20 cellular contexts compared by ENCODE assay signal in genomic region chr3:128218858-128219257, GRCh38.
DNase-seq lines count a peak whose midpoint lies in the region; ATAC-seq and TF ChIP-seq lines count a peak whose summit lies in the region.
"Had no signal": no experiment of that assay in that cellular context is flagged by ENCODE, and none has a peak within 500 bp of the region (broad histone marks: within the 10 kb centered on the region; RNA-seq: fewer than 3 reads in every experiment).

No MANE protein-coding gene starts in this region.

- H3K4me1 ChIP-seq in cardiac muscle cell (ENCODE audit: low read depth) (peaks cover 19% of the 10 kb centered on the region), left ventricle myocardium inferior (peaks cover 21% of the 10 kb centered on the region)

- H3K4me1 Mint-ChIP-seq in nephron: peaks cover 52% of the 10 kb centered on the region

- H3K36me3 ChIP-seq in cardiac muscle cell (no peaks in the 10 kb centered on the region), left ventricle myocardium inferior (peaks cover 7% of the 10 kb centered on the region)
- H3K36me3 ChIP-seq: MG63 had no signal

- no peak for DNase-seq in cardiac muscle cell (ENCODE audit: low read depth in 1 of 2, low spot score in 1 of 2)
- DNase-seq in left ventricle myocardium inferior: no peak
- DNase-seq in ecto neural progenitor cell (ENCODE audit: low spot score): peak; percentile 40
- no peak for DNase-seq in OCI-M1 (lab: John Stamatoyannopoulos, UW)
- DNase-seq: DMS153, DND-41, GM23248, H7, KBM-7, MG63, NCI-H526 treated with DMSO at 0.1 percent for 48 hours, SHP77 had no signal

- peaks cover 2% of the 10 kb centered on the region for H3K9me3 Mint-ChIP-seq in nephron

- H3K27ac Mint-ChIP-seq in nephron: peak overlapping the region; percentile 92 to 96 (median 94)
- H3K27ac Mint-ChIP-seq: B cell had no signal

- no peaks in the 10 kb centered on the region for H3K9me3 ChIP-seq in cardiac muscle cell (ENCODE audit: low read depth)
- peaks cover 17% of the 10 kb centered on the region for H3K9me3 ChIP-seq in left ventricle myocardium inferior (replicated peaks)

- peak overlapping the region; percentile 85 for H3K27ac ChIP-seq in cardiac muscle cell
- H3K27ac ChIP-seq in left ventricle myocardium inferior (replicated peaks): no peak overlapping the region
- H3K27ac ChIP-seq: 22Rv1, GM23248, RWPE1 had no signal

- H3K4me3 Mint-ChIP-seq in nephron: no peak overlapping the region
- H3K4me3 Mint-ChIP-seq: B cell had no signal

- H3K27me3 ChIP-seq in cardiac muscle cell (no peaks in the 10 kb centered on the region), left ventricle myocardium inferior (ENCODE audit: low read depth) (no peaks in the 10 kb centered on the region)
- H3K27me3 ChIP-seq: MG63 had no signal

- no peaks in the 10 kb centered on the region for H3K27me3 Mint-ChIP-seq in nephron (ENCODE audit: low read depth)
- H3K27me3 Mint-ChIP-seq: B cell had no signal

- H3K4me3 ChIP-seq in cardiac muscle cell (no peak overlapping the region), left ventricle myocardium inferior (no peak overlapping the region)
- H3K4me3 ChIP-seq: GM23248, MG63 had no signal

- H3K36me3 Mint-ChIP-seq in nephron (ENCODE audit: low read depth): peaks cover under 1% of the 10 kb centered on the region

- ATAC-seq in GM19023 (IDR thresholded peaks at IDR 0.05; ENCODE audit: unreplicated experiment) (no peak), GM21528 (IDR thresholded peaks at IDR 0.05; ENCODE audit: low FRiP score, unreplicated experiment) (no peak), HG03045 (IDR thresholded peaks at IDR 0.05; ENCODE audit: unreplicated experiment) (no peak)
- ATAC-seq: Panc1 had no signal

- intact Hi-C loops in left ventricle myocardium inferior (cut with micrococcal nuclease): no loop called here

- TF ChIP-seq CTCF in cardiac muscle cell (IDR thresholded peaks at IDR 0.05; ENCODE audit: low read depth, low read length): no peak
- TF ChIP-seq CTCF in left ventricle myocardium inferior (IDR thresholded peaks at IDR 0.05; ENCODE audit: borderline replicate concordance): no peak
- no peak for TF ChIP-seq CTCF in nephron (IDR thresholded peaks at IDR 0.05; ENCODE audit: unreplicated experiment in 3 of 3)
